In genomic region chr4:99154658-99155342, GRCh38 we compare ENCODE assay signal across 24 cellular contexts. TPM values are rescaled to one million over a fixed set of nuclear protein-coding genes. Genes with fewer than 3 reads are reported as not detected.
A peak's percentile ranks its signal among the peaks of the same experiment; 100 is the strongest.
DNase-seq lines count a peak whose midpoint lies in the region; ATAC-seq, FAIRE-seq and TF ChIP-seq lines count a peak whose summit lies in the region.
"Had no signal": no experiment of that assay in that cellular context is flagged by ENCODE, and none has a peak within 500 bp of the region (broad histone marks: within the 10 kb centered on the region; RNA-seq: fewer than 3 reads in every experiment).

No MANE protein-coding gene starts in this region.

- H3K9ac ChIP-seq in IMR-90 (ENCODE audit: low read depth, low read length) (no peak overlapping the region), HepG2 (ENCODE audit: insufficient read depth, low read depth, low read length) (no peak overlapping the region)
- H3K9ac ChIP-seq: BLaER1 treated with 17β-estradiol and CSF1 and Interleukin-3, amounts not matched to agents 10 nM and 100 nM; GM23248 had no signal

- intact Hi-C loops in IMR-90 (cut with micrococcal nuclease) (no loop called here), HepG2 (cut with micrococcal nuclease; ENCODE audit: unreplicated experiment) (no loop called here), pancreas (cut with DNase I) (no loop called here)

- in situ Hi-C loops in IMR-90 (cut with MboI; ENCODE audit: low sequenced_read_pairs) (no loop called here), HepG2 (cut with HindIII; ENCODE audit: extremely low pct_ligation_motif_present, low pct_unique_long_range_greater_than_20kb) (no loop called here)

- no peak overlapping the region for H3K4ac ChIP-seq in IMR-90 (ENCODE audit: low read depth, low read length)

- H2AK9ac ChIP-seq in IMR-90 (replicated peaks; ENCODE audit: low read depth, low read length, poor library complexity) = no peak overlapping the region

- CTCF ChIA-PET in IMR-90 (lab: Yijun Ruan, JAX) (no interaction called here), HepG2 (lab: Yijun Ruan, JAX; ENCODE audit: low intra/inter-chr PET ratio, low total read pairs) (no interaction called here)

- H3K18ac ChIP-seq in IMR-90 (ENCODE audit: low read depth, low read length) = no peak overlapping the region

- no peak overlapping the region for H2BK15ac ChIP-seq in IMR-90 (ENCODE audit: low read depth, low read length)

- H3K79me1 ChIP-seq in IMR-90 (ENCODE audit: low read depth in 1 of 2, low read length in 2 of 2) = no peaks in the 10 kb centered on the region

- H3K27me3 ChIP-seq in IMR-90 (ENCODE audit: control insufficient read depth, insufficient read depth, low read length) = no peaks in the 10 kb centered on the region
- H3K27me3 ChIP-seq in HepG2 (ENCODE audit: control insufficient read depth in 1 of 2, insufficient read depth in 2 of 2, low read length in 2 of 2) = no peaks in the 10 kb centered on the region
- H3K27me3 ChIP-seq in pancreas = no peaks in the 10 kb centered on the region
- H3K27me3 ChIP-seq: BE2C; BLaER1 treated with 17β-estradiol and CSF1 and Interleukin-3, amounts not matched to agents 10 nM and 100 nM had no signal

- POLR2A ChIA-PET in IMR-90 (lab: Charles Lee; ENCODE audit: unreplicated experiment) (no interaction called here), HepG2 (lab: Yijun Ruan, JAX) (interaction anchor here (1.3 to 1.4 kb wide), 2 partner anchors 11 to 249 kb away, joined by 7 to 15 read pairs; partner anchors contain the start of gene ADH4)

- H3K9me3 ChIP-seq in IMR-90 (ENCODE audit: control insufficient read depth, insufficient read depth, low read length) = no peaks in the 10 kb centered on the region
- peaks cover 25% of the 10 kb centered on the region for H3K9me3 ChIP-seq in HepG2 (ENCODE audit: low read length)
- H3K9me3 ChIP-seq in pancreas = no peaks in the 10 kb centered on the region
- H3K9me3 ChIP-seq: A549, BE2C had no signal

- no peak overlapping the region for H3K4me3 ChIP-seq in IMR-90 (ENCODE audit: insufficient read depth, low read depth, low read length)
- no peak overlapping the region for H3K4me3 ChIP-seq in HepG2 (replicated peaks in 1 of 3; ENCODE audit: insufficient read depth in 1 of 3, low read depth in 2 of 3, low read length in 3 of 3)
- H3K4me3 ChIP-seq in pancreas = no peak overlapping the region
- H3K4me3 ChIP-seq: A549; BLaER1 treated with 17β-estradiol and CSF1 and Interleukin-3, amounts not matched to agents 10 nM and 100 nM; GM23248 had no signal

- H4K20me1 ChIP-seq in IMR-90 (ENCODE audit: insufficient read depth, low read length) (no peaks in the 10 kb centered on the region), HepG2 (ENCODE audit: insufficient read depth, low read length) (no peaks in the 10 kb centered on the region)
- H4K20me1 ChIP-seq: BLaER1 treated with 17β-estradiol and CSF1 and Interleukin-3, amounts not matched to agents 10 nM and 100 nM had no signal

- H4K91ac ChIP-seq in IMR-90 (ENCODE audit: insufficient read depth, low read depth, low read length) = no peak overlapping the region

- TF ChIP-seq POLR2A in IMR-90 (IDR thresholded peaks at IDR 0.05; ENCODE audit: low read depth, low read length) = no peak
- no peak for TF ChIP-seq POLR2A in HepG2 (IDR thresholded peaks at IDR 0.05; ENCODE audit: insufficient read depth in 1 of 2, low read depth in 2 of 2, low read length in 2 of 2)

- H3K36me3 ChIP-seq in IMR-90 (ENCODE audit: control insufficient read depth, insufficient read depth, low read length) (no peaks in the 10 kb centered on the region), HepG2 (replicated peaks in 1 of 2; ENCODE audit: control insufficient read depth in 1 of 2, insufficient read depth in 2 of 2, low read length in 2 of 2) (no peaks in the 10 kb centered on the region), pancreas (no peaks in the 10 kb centered on the region)
- H3K36me3 ChIP-seq: BE2C; BLaER1 treated with 17β-estradiol and CSF1 and Interleukin-3, amounts not matched to agents 10 nM and 100 nM had no signal

- BruUV-seq in IMR-90 (replicated peaks; lab: Mats Ljungman, UMichigan) (TSS peak; percentile 44), HepG2 (replicated peaks; lab: Mats Ljungman, UMichigan) (no TSS peak)

- no peak overlapping the region for H4K5ac ChIP-seq in IMR-90 (ENCODE audit: low read depth, low read length)

- no peaks in the 10 kb centered on the region for H3K79me2 ChIP-seq in HepG2 (ENCODE audit: insufficient read depth, low read length)

- no peak overlapping the region for H2BK120ac ChIP-seq in IMR-90 (ENCODE audit: low read depth, low read length)

- ATAC-seq in IMR-90 (ENCODE audit: low read depth) (no peak), HepG2 (no peak), pancreas (peak in 3 of 4 donors; percentile 22 to 60 (median 38)), GM19467 (IDR thresholded peaks at IDR 0.05; ENCODE audit: unreplicated experiment) (no peak)
- ATAC-seq: A549 had no signal

- no peak for DNase-seq in IMR-90
- DNase-seq in HepG2 (ENCODE audit: low spot score) = no peak
- DNase-seq in pancreas = no peak
- no peak for DNase-seq in NCI-H146 (lab: John Stamatoyannopoulos, UW)
- DNase-seq in NAMALWA (ENCODE audit: low spot score) = no peak
- DNase-seq: 8988T; ACHN; AML-193; BE2C; Calu3; CD4-positive, alpha-beta T cell; CD8-positive, alpha-beta memory T cell; DMS53; DND-41; GM23248; H7; HCEC 1CT had no signal

- no CpG with 5 or more reads among the region's 4 CpGs for WGBS in IMR-90 (ENCODE audit: extremely low coverage in 2 of 2, insufficient read length in 1 of 2), 2 experiments
- WGBS in HepG2 (ENCODE audit: low lambda C conversion rate) = 95% methylated on average over 4 of the region's 4 CpGs
- 40 to 53% methylated on average over 4 of the region's 4 CpGs for WGBS in pancreas, 2 donors

- H4K8ac ChIP-seq in IMR-90 (ENCODE audit: low read depth in 2 of 2, low read length in 2 of 2) = no peak overlapping the region

- dilution Hi-C loops in IMR-90 (cut with HindIII; ENCODE audit: low sequenced_read_pairs, unreplicated experiment) = no loop called here

- H2AFZ ChIP-seq in IMR-90 (replicated peaks; ENCODE audit: low read length, poor library complexity) (no peak overlapping the region), HepG2 (ENCODE audit: low read length) (no peak overlapping the region)
- H2AFZ ChIP-seq: GM23248 had no signal

- H3K27ac ChIP-seq in IMR-90 (ENCODE audit: insufficient read depth, low read length) (no peak overlapping the region), HepG2 (ENCODE audit: extremely low read length, insufficient read depth, low read length) (no peak overlapping the region), pancreas (peak overlapping the region in 1 of 4 donors; percentile 10)
- H3K27ac ChIP-seq: A549; BLaER1 treated with 17β-estradiol and CSF1 and Interleukin-3, amounts not matched to agents 10 nM and 100 nM; GM23248 had no signal

- H2AK5ac ChIP-seq in IMR-90 (ENCODE audit: low read depth, low read length) = no peak overlapping the region

- no peak overlapping the region for H3K4me2 ChIP-seq in IMR-90 (ENCODE audit: low read depth, low read length)
- no peak overlapping the region for H3K4me2 ChIP-seq in HepG2 (ENCODE audit: low read depth, low read length)
- H3K4me2 ChIP-seq: A549; BLaER1 treated with 17β-estradiol and CSF1 and Interleukin-3, amounts not matched to agents 10 nM and 100 nM had no signal

- TF ChIP-seq RAD21 in IMR-90 (IDR thresholded peaks at IDR 0.05; ENCODE audit: low read length) (no peak), HepG2 (CRISPR knock-in tag; IDR thresholded peaks at IDR 0.05) (no peak)

- H2BK20ac ChIP-seq in IMR-90 (ENCODE audit: low read depth, low read length) = no peak overlapping the region

- no peak for TF ChIP-seq CTCF in IMR-90 (conservative IDR thresholded peaks at IDR 0.05; ENCODE audit: low read depth, low read length)
- no peak for TF ChIP-seq CTCF in HepG2 (CRISPR knock-in tag; IDR thresholded peaks at IDR 0.05)
- no peak for TF ChIP-seq CTCF in pancreas (IDR thresholded peaks at IDR 0.05)

- H3K23ac ChIP-seq in IMR-90 (ENCODE audit: low read depth, low read length) = no peak overlapping the region

- no peak overlapping the region for H3K56ac ChIP-seq in IMR-90 (ENCODE audit: extremely low read depth, insufficient read depth, low read length)

- no peak overlapping the region for H2BK5ac ChIP-seq in IMR-90 (ENCODE audit: low read depth, low read length, poor library complexity, severe bottlenecking)

- FAIRE-seq in HepG2 (lab: Jason Lieb, UNC) = no peak
- FAIRE-seq in pancreas (lab: Jason Lieb, UNC) = no peak
- FAIRE-seq: A549, G401.6, GM12892, H1 had no signal

- no peaks in the 10 kb centered on the region for H3K9me1 ChIP-seq in IMR-90 (ENCODE audit: insufficient read depth, low read length)

- H3K4me1 ChIP-seq in IMR-90 (ENCODE audit: control insufficient read depth, insufficient read depth, low read length) (peaks cover 2% of the 10 kb centered on the region; the same call in 1 of the 2 replicates), HepG2 (ENCODE audit: insufficient read depth, low read length) (peaks cover 54% of the 10 kb centered on the region), pancreas (peaks cover 7 to 65% (median 28%) of the 10 kb centered on the region in 3 donors)
- H3K4me1 ChIP-seq: A549; BE2C; BLaER1 treated with 17β-estradiol and CSF1 and Interleukin-3, amounts not matched to agents 10 nM and 100 nM had no signal

- no peak overlapping the region for H3K14ac ChIP-seq in IMR-90 (replicated peaks; ENCODE audit: low read depth, low read length)

- TF ChIP-seq EP300 in HepG2 (IDR thresholded peaks at IDR 0.05; ENCODE audit: low read depth in 2 of 2, low read length in 2 of 2) (no peak), HepG2 (CRISPR knock-in tag; IDR thresholded peaks at IDR 0.05; ENCODE audit: borderline replicate concordance) (no peak)

RNA-seq across cellular contexts. Expression of gene ADH4, which starts 10.7 kb away (rescaled TPM):
- total RNA-seq in IMR-90 (2012; rRNA removed) (not detected in 2 replicates), HepG2 (2016; rRNA removed; fragmentation: Illumina TruSeq; extraction: Trizol) (31.1 and 50.3 TPM in 2 replicates), pancreas (under 1 TPM in 4 of 6 donors, not detected in 2; 0.14 to 0.58 (median 0.34) TPM)
- polyA plus RNA-seq in IMR-90 (2012; rRNA removed) (not detected in 2 replicates), HepG2 (2011; rRNA removed) (24.3 and 24.5 TPM in 2 replicates), pancreas (under 1 TPM in 1 of 2 donors, not detected in 1; 0.09 TPM)
- polyA plus RNA-seq in IMR-90 (2012; cell fraction: cytosol; rRNA removed) = not detected in 2 replicates
- polyA plus RNA-seq in IMR-90 (2012; cell fraction: nucleus; rRNA removed; ENCODE audit: low replicate concordance) = not detected in 2 replicates
- 6.6 and 7.8 TPM in 2 replicates for total RNA-seq in HepG2 (2016; cell fraction: cytosol; rRNA removed; fragmentation: Illumina TruSeq; extraction: Trizol; ENCODE audit: low read depth)
- total RNA-seq in HepG2 (2016; cell fraction: insoluble cytoplasmic fraction; rRNA removed; fragmentation: Illumina TruSeq; extraction: Trizol) = 31.9 and 48.4 TPM in 2 replicates
- total RNA-seq in HepG2 (2016; cell fraction: membrane; rRNA removed; fragmentation: Illumina TruSeq; extraction: Trizol) = 13.2 and 14.5 TPM in 2 replicates
- total RNA-seq in HepG2 (2016; cell fraction: nucleus; rRNA removed; fragmentation: Illumina TruSeq; extraction: Trizol) = 14.8 and 21.7 TPM in 2 replicates
- 10.8 and 19.5 TPM in 2 replicates for polyA plus RNA-seq in HepG2 (2011; cell fraction: cytosol; rRNA removed)
- 6.5 and 12.0 TPM in 2 replicates for polyA plus RNA-seq in HepG2 (2011; cell fraction: nucleus; rRNA removed)
- polyA plus RNA-seq in HepG2 (2012) = 73.7 and 95.1 TPM in 2 replicates
- 5.1 and 5.7 TPM in 2 replicates for polyA plus RNA-seq in HepG2 (2016; cell fraction: cytosol; fragmentation: Illumina TruSeq; extraction: Trizol; ENCODE audit: low read depth)
- 41.1 and 43.3 TPM in 2 replicates for polyA plus RNA-seq in HepG2 (2016; cell fraction: insoluble cytoplasmic fraction; fragmentation: Illumina TruSeq; extraction: Trizol; ENCODE audit: low read depth)
- polyA plus RNA-seq in HepG2 (2016; cell fraction: membrane; fragmentation: Illumina TruSeq; extraction: Trizol; ENCODE audit: low read depth) = 9.5 and 9.6 TPM in 2 replicates
- polyA plus RNA-seq in HepG2 (2016; cell fraction: nucleus; fragmentation: Illumina TruSeq; extraction: Trizol; ENCODE audit: insufficient read depth, low read depth) = 22.6 and 23.2 TPM in 2 replicates
- 13.5 TPM in 1 of 2 replicates, not detected in the other for polyA minus RNA-seq in HepG2 (2011; rRNA and poly(A)+ RNA removed; ENCODE audit: low replicate concordance)
- 10.0 and 13.9 TPM in 2 replicates for polyA minus RNA-seq in HepG2 (2011; cell fraction: cytosol; rRNA and poly(A)+ RNA removed)
- 20.1 and 24.9 TPM in 2 replicates for polyA minus RNA-seq in HepG2 (2011; cell fraction: nucleus; rRNA and poly(A)+ RNA removed)
- total RNA-seq: Calu3; CD4-positive, alpha-beta T cell; CD8-positive, alpha-beta memory T cell; GM23248; H1 had no signal
- polyA plus RNA-seq: CD14-positive monocyte; CD8-positive, alpha-beta memory T cell; GM23248; H1 had no signal

Comparison
In these comparisons a context has a peak if more than half of its experiments do, and no peak if none do; other contexts are left out.
1. ATAC-seq: peak in pancreas (3 of 4); none in IMR-90 (single experiment), HepG2 (single experiment) and GM19467 (single experiment).